Comparison of ENCODE assay signal across 32 cellular contexts in the genomic region with DNA sequence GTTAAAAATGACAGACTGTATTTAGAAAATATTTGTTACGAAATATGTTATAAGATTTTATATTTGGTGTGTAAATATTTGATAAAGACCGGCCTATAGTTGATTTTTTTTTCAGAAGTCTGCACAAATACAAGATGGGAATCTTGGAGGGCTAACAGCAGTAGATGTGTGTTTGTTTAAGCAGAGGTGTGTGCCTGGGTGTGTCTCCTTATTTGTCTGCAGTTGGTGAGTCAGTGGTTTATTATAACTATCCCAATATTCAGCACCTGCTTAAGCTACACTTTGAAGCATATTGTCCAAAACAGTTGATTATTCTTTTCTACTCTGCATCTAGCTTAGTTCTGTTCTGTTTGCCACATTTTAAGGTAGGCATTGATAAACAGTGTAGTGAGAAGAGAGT. TPM values are rescaled to one million over a fixed set of nuclear protein-coding genes. Genes with fewer than 3 reads are reported as not detected.
DNase-seq lines count a peak whose midpoint lies in the region; ATAC-seq, FAIRE-seq and TF ChIP-seq lines count a peak whose summit lies in the region.
"Had no signal": no experiment of that assay in that cellular context is flagged by ENCODE, and none has a peak within 500 bp of the region (broad histone marks: within the 10 kb centered on the region; RNA-seq: fewer than 3 reads in every experiment).

No MANE protein-coding gene starts in this region.

- no peak overlapping the region; the same call in 1 of the 2 replicates for H3K4me3 ChIP-seq in PC-3 (ENCODE audit: low read length)
- no peak overlapping the region for H3K4me3 ChIP-seq in hepatocyte
- H3K4me3 ChIP-seq in WERI-Rb-1 (ENCODE audit: low read depth, low read length) = no peak overlapping the region
- H3K4me3 ChIP-seq: cardiac muscle cell, coronary artery, right atrium auricular region, smooth muscle cell had no signal

- H2AFZ ChIP-seq in PC-3 (ENCODE audit: low read length) (no peak overlapping the region), hepatocyte (no peak overlapping the region)

- H3K79me2 ChIP-seq in PC-3 (ENCODE audit: low read length) = peaks cover 15% of the 10 kb centered on the region
- peaks cover 92% of the 10 kb centered on the region for H3K79me2 ChIP-seq in hepatocyte

- ATAC-seq in PC-3 = peak; percentile 100
- no peak for ATAC-seq in GM19351 (IDR thresholded peaks at IDR 0.05; ENCODE audit: unreplicated experiment)
- ATAC-seq: activated CD8-positive, alpha-beta memory T cell treated with anti-CD3 and anti-CD28 coated beads, Interleukin-2, amount 10 ng/mL, durations not matched to agents 7 days and 5 days; activated T-cell treated with anti-CD3 and anti-CD28 coated beads, Interleukin-2, amount 50 U/mL, for 4 hours; left lobe of liver had no signal

- H3K27me3 ChIP-seq in PC-3 (ENCODE audit: low read length) (no peaks in the 10 kb centered on the region), hepatocyte (no peaks in the 10 kb centered on the region), WERI-Rb-1 (ENCODE audit: insufficient read depth, low read depth, severe bottlenecking) (no peaks in the 10 kb centered on the region)
- H3K27me3 ChIP-seq: cardiac muscle cell, right atrium auricular region had no signal

- 0 out of 2 replicates have a peak overlapping the region, but pooled peaks have one; percentile 4 for H3K27ac ChIP-seq in PC-3 (ENCODE audit: low read length)
- peak overlapping the region; percentile 11 for H3K27ac ChIP-seq in hepatocyte
- H3K27ac ChIP-seq in WERI-Rb-1 = no peak overlapping the region
- H3K27ac ChIP-seq: cardiac muscle cell, coronary artery, right atrium auricular region had no signal

- no peaks in the 10 kb centered on the region for H3K36me3 ChIP-seq in PC-3 (ENCODE audit: low read depth, low read length)
- H3K36me3 ChIP-seq in hepatocyte (replicated peaks; ENCODE audit: insufficient read depth, low read depth) = no peaks in the 10 kb centered on the region
- H3K36me3 ChIP-seq in WERI-Rb-1 = no peaks in the 10 kb centered on the region
- H3K36me3 ChIP-seq: cardiac muscle cell, right atrium auricular region had no signal

- no peaks in the 10 kb centered on the region for H3F3A ChIP-seq in PC-3 (ENCODE audit: low read length, unreplicated experiment)

- FAIRE-seq in urothelium cell line (lab: Jason Lieb, UNC) = peak; percentile 23
- FAIRE-seq: A204.1 had no signal

- H3K4me2 ChIP-seq in PC-3 (ENCODE audit: low read length) = peak overlapping the region; percentile 61
- peak overlapping the region; percentile 1 for H3K4me2 ChIP-seq in hepatocyte
- H3K4me2 ChIP-seq: SK-N-SH, smooth muscle cell had no signal

- POLR2A ChIA-PET in PC-3 (lab: Charles Lee; ENCODE audit: unreplicated experiment) = no interaction called here

- CTCF ChIA-PET in PC-3 (lab: Charles Lee) = no interaction called here

- H3K4me1 ChIP-seq in PC-3 (ENCODE audit: insufficient read depth, low read length) = peaks cover 19% of the 10 kb centered on the region
- H3K4me1 ChIP-seq in hepatocyte (ENCODE audit: insufficient read depth) = no peaks in the 10 kb centered on the region
- H3K4me1 ChIP-seq: right atrium auricular region had no signal

- H3K9ac ChIP-seq in PC-3 (ENCODE audit: low read length) = no peak overlapping the region
- H3K9ac ChIP-seq: SK-N-SH had no signal

- H3K9me3 ChIP-seq in PC-3 (ENCODE audit: low read length) = no peaks in the 10 kb centered on the region
- no peaks in the 10 kb centered on the region for H3K9me3 ChIP-seq in hepatocyte (ENCODE audit: low read depth)
- H3K9me3 ChIP-seq in WERI-Rb-1 (ENCODE audit: severe bottlenecking) = no peaks in the 10 kb centered on the region
- H3K9me3 ChIP-seq: right atrium auricular region, SK-N-SH had no signal

- 49% methylated on average over 2 of the region's 2 CpGs for WGBS in hepatocyte (ENCODE audit: low lambda C conversion rate, missing lambda C conversion rate)

- H4K20me1 ChIP-seq in PC-3 (ENCODE audit: low read length) = no peaks in the 10 kb centered on the region
- no peaks in the 10 kb centered on the region for H4K20me1 ChIP-seq in hepatocyte (ENCODE audit: insufficient read depth, poor library complexity, severe bottlenecking)

- intact Hi-C loops in PC-3 (cut with micrococcal nuclease) = loop anchor here (5.0 kb wide), 1 partner anchor 39 kb away; no protein-coding TSS in a partner anchor

- DNase-seq in SIG-M5 treated with dmso at 0.1 percent for 504 hours (lab: John Stamatoyannopoulos, UW; ENCODE audit: unreplicated experiment) (peak; percentile 11), SIG-M5 (lab: John Stamatoyannopoulos, UW) (no peak), PC-3 (peak; percentile 77), hepatocyte (ENCODE audit: low spot score) (no peak), urothelium cell line (ENCODE audit: low spot score) (no peak), NCI-H2029 (lab: John Stamatoyannopoulos, UW) (no peak), WERI-Rb-1 (no peak)
- DNase-seq: activated CD4-positive, alpha-beta T cell treated with anti-CD3 and anti-CD28 coated beads, Interleukin-2, amount 50 U/mL, for 4 hours; activated CD8-positive, alpha-beta memory T cell treated with anti-CD3 and anti-CD28 coated beads, Interleukin-2, amount 10 ng/mL, durations not matched to agents 7 days and 5 days; activated gamma-delta T cell; activated naive CD8-positive, alpha-beta T cell treated with anti-CD3 and anti-CD28 coated beads for 36 hours; activated T-cell treated with anti-CD3 and anti-CD28 coated beads, Interleukin-2, amount 50 U/mL, for 4 hours; anterior cingulate cortex; CD4-positive, alpha-beta memory T cell; DMS 273 treated with DMSO at 0.1 percent for 48 hours; effector memory CD4-positive, alpha-beta T cell; H9; mesenchymal stem cell; NCI-H1092; NCI-H187; NCI-H524 treated with DMSO at 0.1 percent for 48 hours; RPMI8226; SK-N-SH; stimulated activated CD4-positive, alpha-beta T cell treated with anti-CD3 and anti-CD28 coated beads, Interleukin-1b, Interleukin-23, amount 100 ng/mL, for 48 hours; stimulated activated naive CD4-positive, alpha-beta T cell treated with Interleukin-2 at 50 U/mL for 16 hours had no signal

- no peaks in the 10 kb centered on the region for H3K9me2 ChIP-seq in PC-3 (replicated peaks; ENCODE audit: low read length)
- no peaks in the 10 kb centered on the region for H3K9me2 ChIP-seq in hepatocyte (replicated peaks; ENCODE audit: insufficient read depth)
- H3K9me2 ChIP-seq: SK-N-SH had no signal

- no TSS peak for BruUV-seq in PC-3 (replicated peaks; lab: Mats Ljungman, UMichigan)

- TF ChIP-seq CTCF in PC-3 (conservative IDR thresholded peaks at IDR 0.05; ENCODE audit: low read depth, low read length) = no peak
- no peak for TF ChIP-seq CTCF in hepatocyte (IDR thresholded peaks at IDR 0.05; ENCODE audit: poor library complexity)
- no peak for TF ChIP-seq CTCF in WERI-Rb-1 (IDR thresholded peaks at IDR 0.05; ENCODE audit: low read depth, low read length)

RNA-seq across cellular contexts. Expression of gene GLCE, which starts 12.4 kb away (rescaled TPM):
- total RNA-seq in PC-3 (2014; rRNA removed) (11.1 and 15.4 TPM in 2 replicates), hepatocyte (36.8 and 37.9 TPM in 2 replicates)
- 12.1 and 14.4 TPM in 2 replicates for polyA plus RNA-seq in hepatocyte

Comparison
In these comparisons a context has a peak if more than half of its experiments do, and no peak if none do; other contexts are left out.
1. DNase-seq: peak in SIG-M5 treated with dmso at 0.1 percent for 504 hours (single experiment) and PC-3 (single experiment); none in SIG-M5 (single experiment), hepatocyte (single experiment), urothelium cell line (single experiment), NCI-H2029 (single experiment) and WERI-Rb-1 (single experiment).